In the genomic region with DNA sequence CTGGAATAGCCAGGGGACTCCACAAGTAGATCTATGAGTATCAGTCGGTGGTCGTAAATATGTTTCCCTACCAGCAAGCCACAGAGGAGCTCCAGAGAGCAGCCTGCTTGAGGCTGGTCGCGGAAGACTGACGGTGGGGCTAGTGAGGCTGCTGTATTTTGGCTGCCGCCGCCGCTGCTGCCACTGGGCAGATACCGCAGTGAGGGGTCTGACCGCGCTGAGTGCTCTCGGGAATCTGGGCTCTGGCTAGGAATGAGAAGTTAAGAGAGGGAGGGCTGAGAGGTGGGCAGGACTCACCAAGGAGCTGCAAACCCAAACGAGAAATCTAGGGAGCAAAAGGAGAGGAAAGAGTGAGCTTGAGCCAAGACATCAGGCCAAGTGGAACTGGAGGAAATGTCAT, we compare ENCODE assay signal across 9 cellular contexts. TPM values are rescaled to one million over a fixed set of nuclear protein-coding genes. Genes with fewer than 3 reads are reported as not detected.
DNase-seq lines count a peak whose midpoint lies in the region; TF ChIP-seq lines count a peak whose summit lies in the region.
"Had no signal": no experiment of that assay in that cellular context is flagged by ENCODE, and none has a peak within 500 bp of the region (broad histone marks: within the 10 kb centered on the region; RNA-seq: fewer than 3 reads in every experiment).

A gene with protein sequence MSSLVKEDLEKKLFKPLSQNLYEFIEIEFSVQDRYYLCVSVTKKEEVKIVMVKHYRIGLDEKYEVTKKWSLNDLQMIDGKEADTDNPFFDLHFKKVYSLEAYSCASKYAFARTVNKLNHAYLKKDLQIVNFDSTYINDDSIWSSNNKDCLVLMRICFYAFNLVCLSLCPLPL (plus strand): TSS at position 157 of the 400 bp plus-strand sequence. CDS start 237 bp downstream, at position 394.

- TF ChIP-seq CTCF in CD14-positive monocyte (IDR thresholded peaks at IDR 0.05) = no peak
- TF ChIP-seq CTCF in fibroblast of lung (conservative IDR thresholded peaks at IDR 0.05 in 1 of 2, IDR thresholded peaks at IDR 0.05 in 1 of 2; ENCODE audit: low read depth in 1 of 2, low read length in 2 of 2) = peak in 1 of 2 donors; percentile 19
- TF ChIP-seq CTCF in neural progenitor cell (IDR thresholded peaks at IDR 0.05) = no peak
- no peak for TF ChIP-seq CTCF in RWPE1 (conservative IDR thresholded peaks at IDR 0.05; ENCODE audit: low read depth)

- peak within 1 kb of the TSS in 3 of 4 experiments; percentile 14 to 71 (median 46) for H3K4me3 ChIP-seq in fibroblast of lung (replicated peaks in 1 of 4; ENCODE audit: control extremely low read depth in 1 of 4, insufficient read depth in 1 of 4, low read depth in 3 of 4, low read length in 4 of 4)
- peak within 1 kb of the TSS; percentile 30 for H3K4me3 ChIP-seq in neural progenitor cell

- H3K9ac ChIP-seq in fibroblast of lung (ENCODE audit: insufficient read depth, low read length) (no peak within 1 kb of the TSS), neural progenitor cell (no peak within 1 kb of the TSS)

- H3K79me2 ChIP-seq in fibroblast of lung (ENCODE audit: control insufficient read depth, insufficient read depth, low read length) (no peaks in the 10 kb centered on the region), neural progenitor cell (ENCODE audit: low read depth) (no peaks in the 10 kb centered on the region)

- H3K9me3 ChIP-seq in fibroblast of lung (ENCODE audit: control insufficient read depth, insufficient read depth, low read depth, low read length) (no peaks in the 10 kb centered on the region), neural progenitor cell (ENCODE audit: low read depth) (no peaks in the 10 kb centered on the region)

- H3K27me3 Mint-ChIP-seq in CD14-positive monocyte (ENCODE audit: low read depth in 3 of 3) (peaks cover 7 to 10% (median 9%) of the 10 kb centered on the region in 3 donors), neural progenitor cell (ENCODE audit: insufficient read depth, low read depth) (peaks cover 2% of the 10 kb centered on the region)

- H3K9me3 Mint-ChIP-seq in CD14-positive monocyte (peaks cover 0 to 6% (median 2%) of the 10 kb centered on the region in 7 donors), neural progenitor cell (no peaks in the 10 kb centered on the region)

- POLR2A ChIA-PET in RWPE1 (lab: Yijun Ruan, JAX; ENCODE audit: low non-redundant PET) = no interaction called here

- peaks cover 6% of the 10 kb centered on the region for H3K27me3 ChIP-seq in fibroblast of lung (ENCODE audit: control insufficient read depth, insufficient read depth, low read length)
- no peaks in the 10 kb centered on the region for H3K27me3 ChIP-seq in neural progenitor cell

- CTCF ChIA-PET in RWPE1 (lab: Yijun Ruan, JAX) = no interaction called here

- peak within 1 kb of the TSS; percentile 50 to 84 for H3K4me3 Mint-ChIP-seq in CD14-positive monocyte
- peak within 1 kb of the TSS; percentile 71 for H3K4me3 Mint-ChIP-seq in neural progenitor cell

- no peak for DNase-seq in CD14-positive monocyte (ENCODE audit: low spot score)
- peak; percentile 57 for DNase-seq in NCI-H526 treated with DMSO at 0.1 percent for 48 hours (lab: John Stamatoyannopoulos, UW)
- DNase-seq in fibroblast of lung (ENCODE audit: low read depth in 2 of 2) = peak; percentile 15 to 37
- peak; percentile 82 for DNase-seq in neural progenitor cell (ENCODE audit: low spot score)
- no peak for DNase-seq in stimulated activated CD4-positive, alpha-beta T cell treated with anti-CD3 and anti-CD28 coated beads, Interleukin-4, amount 100 ng/mL, for 4 hours
- DNase-seq in stimulated activated CD4-positive, alpha-beta T cell treated with anti-CD3 and anti-CD28 coated beads, Interleukin-2, amount 100 ng/mL, for 48 hours = no peak
- DNase-seq in HK-2 (ENCODE audit: unreplicated experiment) = no peak
- no peak for DNase-seq in RWPE1 (ENCODE audit: low spot score)
- DNase-seq: activated naive CD4-positive, alpha-beta T cell treated with anti-CD3 and anti-CD28 coated beads, Interleukin-2, amount 50 U/mL, for 16 hours had no signal

- H3K27ac Mint-ChIP-seq in CD14-positive monocyte (no peak within 1 kb of the TSS), neural progenitor cell (peak within 1 kb of the TSS; percentile 47)

- H3K4me1 ChIP-seq in fibroblast of lung (ENCODE audit: control insufficient read depth, extremely low read depth, insufficient read depth, low read length) = no peaks in the 10 kb centered on the region
- H3K4me1 ChIP-seq in neural progenitor cell = peaks cover 10% of the 10 kb centered on the region

- H2AFZ ChIP-seq in fibroblast of lung (ENCODE audit: low read length) = peak within 1 kb of the TSS; percentile 54
- H2AFZ ChIP-seq in neural progenitor cell (replicated peaks) = peak within 1 kb of the TSS; percentile 96

- H3K4me2 ChIP-seq in fibroblast of lung (ENCODE audit: extremely low read depth, insufficient read depth, low read length) (peak within 1 kb of the TSS; percentile 60), neural progenitor cell (peak within 1 kb of the TSS; percentile 73)

- H3K36me3 ChIP-seq in fibroblast of lung (ENCODE audit: control insufficient read depth, insufficient read depth, low read length) = no peaks in the 10 kb centered on the region
- H3K36me3 ChIP-seq in neural progenitor cell = no peaks in the 10 kb centered on the region

- peaks cover 9% of the 10 kb centered on the region for H3K4me1 Mint-ChIP-seq in CD14-positive monocyte
- H3K4me1 Mint-ChIP-seq in neural progenitor cell = peaks cover 8% of the 10 kb centered on the region

- H3K36me3 Mint-ChIP-seq in CD14-positive monocyte = no peaks in the 10 kb centered on the region
- H3K36me3 Mint-ChIP-seq in neural progenitor cell = no peaks in the 10 kb centered on the region

- intact Hi-C loops in CD14-positive monocyte (cut with micrococcal nuclease) = no loop called here

- H3F3A ChIP-seq in neural progenitor cell (ENCODE audit: low read depth) = no peaks in the 10 kb centered on the region

- H3K27ac ChIP-seq in fibroblast of lung (ENCODE audit: insufficient read depth, low read length) (no peak within 1 kb of the TSS), neural progenitor cell (no peak within 1 kb of the TSS), RWPE1 (no peak within 1 kb of the TSS)

- H4K20me1 ChIP-seq in fibroblast of lung (ENCODE audit: control insufficient read depth, extremely low read depth, insufficient read depth, low read length) = no peaks in the 10 kb centered on the region
- no peaks in the 10 kb centered on the region for H4K20me1 ChIP-seq in neural progenitor cell (ENCODE audit: low read depth)

RNA-seq across cellular contexts. Expression of the gene that starts here (rescaled TPM):
- polyA plus RNA-seq in CD14-positive monocyte (not detected), fibroblast of lung (not detected in 2 replicates)
- total RNA-seq in fibroblast of lung (not detected in 2 replicates), neural progenitor cell (ENCODE audit: low replicate concordance) (not detected in 2 replicates)
- not detected in 2 replicates for polyA plus RNA-seq in fibroblast of lung (2012)
- polyA minus RNA-seq in fibroblast of lung (ENCODE audit: low replicate concordance) = not detected in 2 replicates

Comparison
In these comparisons a context has a peak if more than half of its experiments do, and no peak if none do; other contexts are left out.
1. Peak in DNase-seq, H3K4me3 ChIP-seq and H3K4me2 ChIP-seq in fibroblast of lung; RNA of the gene not detected or under 1 TPM.
2. Peak in DNase-seq, H3K4me3 ChIP-seq and H3K4me2 ChIP-seq in neural progenitor cell; RNA of the gene not detected or under 1 TPM.